Comparison of ENCODE assay signal across 8 cellular contexts in the genomic region with DNA sequence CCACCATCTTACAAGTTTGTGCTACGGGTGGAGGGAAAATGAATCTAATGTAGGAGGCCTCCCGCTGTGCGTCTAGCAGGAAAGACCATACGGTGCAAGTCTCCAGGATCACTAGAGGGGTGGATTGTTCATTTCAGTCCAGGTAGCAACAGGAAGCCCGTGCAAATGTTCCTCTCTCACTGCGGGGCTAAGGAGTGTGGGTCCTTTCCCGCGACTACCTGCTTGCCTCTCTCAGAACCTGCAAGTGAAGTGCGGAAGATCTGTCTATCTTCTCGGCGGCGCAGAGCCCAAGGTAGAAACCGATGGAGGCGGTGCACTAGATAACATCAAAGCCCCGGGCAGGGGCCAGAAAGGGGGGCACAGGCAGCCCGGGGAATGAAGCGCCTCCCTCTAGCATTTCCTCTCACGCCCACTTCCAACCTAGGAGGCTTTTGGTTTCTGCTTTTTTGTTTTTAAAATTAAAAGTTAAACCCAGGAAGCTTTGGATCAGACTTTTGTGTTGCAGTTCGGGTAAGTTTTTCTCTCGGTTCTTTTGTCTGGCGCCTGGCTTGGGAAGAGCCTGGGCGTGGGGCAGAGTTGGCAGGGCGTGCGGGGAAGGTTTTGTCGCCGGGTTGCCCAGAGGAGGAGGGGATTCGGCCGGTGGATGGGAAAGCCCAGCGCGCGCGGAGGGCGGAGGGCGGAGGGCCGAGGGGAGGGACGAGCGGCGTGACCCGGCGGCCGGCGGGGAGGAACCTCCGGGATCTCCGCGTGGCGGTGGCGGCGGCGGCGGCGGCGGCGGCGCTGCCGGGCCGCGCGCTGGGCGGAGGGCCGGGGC.
A peak's percentile ranks its signal among the peaks of the same experiment; 100 is the strongest.
DNase-seq lines count a peak whose midpoint lies in the region; ATAC-seq lines count a peak whose summit lies in the region.

No MANE protein-coding gene starts in this region.

- peak overlapping the region; percentile 99 for H3K27ac Mint-ChIP-seq in memory B cell

- ATAC-seq in GM19043 (IDR thresholded peaks at IDR 0.05; ENCODE audit: low read depth, unreplicated experiment) (peak; percentile 28), HG03439 (IDR thresholded peaks at IDR 0.05; ENCODE audit: unreplicated experiment) (peak; percentile 29), memory B cell (ENCODE audit: low read depth) (peak; percentile 47)

- H3K36me3 ChIP-seq in effector memory CD4-positive, alpha-beta T cell (ENCODE audit: control insufficient read depth, insufficient read depth, low read length), result no peaks in the 10 kb centered on the region

- no peaks in the 10 kb centered on the region for H3K9me3 ChIP-seq in effector memory CD4-positive, alpha-beta T cell (ENCODE audit: control insufficient read depth, low read length)

- peaks cover 22% of the 10 kb centered on the region for H3K4me1 Mint-ChIP-seq in memory B cell

- DNase-seq in AML-193 (lab: John Stamatoyannopoulos, UW), result peak; percentile 68 to 76
- DNase-seq in NCI-H774 (lab: John Stamatoyannopoulos, UW), result peak; percentile 65
- DNase-seq in activated CD8-positive, alpha-beta memory T cell treated with anti-CD3 and anti-CD28 coated beads for 24 hours, result peak; percentile 91
- peak; percentile 80 to 83 (median 81) for DNase-seq in effector memory CD4-positive, alpha-beta T cell
- peak; percentile 83 to 84 for DNase-seq in memory B cell (ENCODE audit: low spot score in 2 of 2)
- peak; percentile 69 for DNase-seq in stimulated activated CD8-positive, alpha-beta memory T cell treated with anti-CD3 and anti-CD28 coated beads, Interleukin-12 subunit alpha, Interleukin-12 subunit beta, amount 100 ng/mL, for 4 hours (ENCODE audit: low read depth)

- peaks cover 8% of the 10 kb centered on the region for H3K4me1 ChIP-seq in effector memory CD4-positive, alpha-beta T cell (ENCODE audit: control insufficient read depth, insufficient read depth, low read length, poor library complexity, severe bottlenecking)

- H3K36me3 Mint-ChIP-seq in memory B cell, result peaks cover 2% of the 10 kb centered on the region

- H3K27ac ChIP-seq in effector memory CD4-positive, alpha-beta T cell (ENCODE audit: insufficient read depth, low read length, poor library complexity, severe bottlenecking), result peak overlapping the region; percentile 99

- H3K9me3 Mint-ChIP-seq in memory B cell, result no peaks in the 10 kb centered on the region

- H3K4me3 ChIP-seq in effector memory CD4-positive, alpha-beta T cell (ENCODE audit: insufficient read depth, low read depth, low read length, poor library complexity, severe bottlenecking), result peak overlapping the region; percentile 66

- no peaks in the 10 kb centered on the region for H3K27me3 Mint-ChIP-seq in memory B cell

- peak overlapping the region; percentile 93 for H3K4me3 Mint-ChIP-seq in memory B cell

- H3K27me3 ChIP-seq in effector memory CD4-positive, alpha-beta T cell (replicated peaks; ENCODE audit: control insufficient read depth, insufficient read depth, low read length, poor library complexity, severe bottlenecking), result no peaks in the 10 kb centered on the region

Comparison
In these comparisons a context has a peak if more than half of its experiments do, and no peak if none do; other contexts are left out.
1. Peak in every context shown above with its lines: DNase-seq, ATAC-seq, H3K4me3 ChIP-seq and H3K27ac ChIP-seq.